Comparison of ENCODE assay signal across 7 cellular contexts in genomic region chr3:168096210-168096795, GRCh38. TPM values are rescaled to one million over a fixed set of nuclear protein-coding genes. Genes with fewer than 3 reads are reported as not detected.
DNase-seq lines count a peak whose midpoint lies in the region; ATAC-seq, FAIRE-seq and TF ChIP-seq lines count a peak whose summit lies in the region.

No MANE protein-coding gene starts in this region.

- H3K27me3 ChIP-seq in IMR-90 (ENCODE audit: control insufficient read depth, insufficient read depth, low read length) = no peaks in the 10 kb centered on the region
- no peaks in the 10 kb centered on the region for H3K27me3 ChIP-seq in OCI-LY1 (ENCODE audit: insufficient read depth, low read length)
- H3K27me3 ChIP-seq in astrocyte (ENCODE audit: insufficient read depth, low read length) = no peaks in the 10 kb centered on the region

- H3K4me1 Mint-ChIP-seq in astrocyte (ENCODE audit: low read depth, unreplicated experiment) (peaks cover 39% of the 10 kb centered on the region), progenitor cell of endocrine pancreas (ENCODE audit: low read depth) (peaks cover 33% of the 10 kb centered on the region)

- dilution Hi-C loops in IMR-90 (cut with HindIII; ENCODE audit: low sequenced_read_pairs, unreplicated experiment) = no loop called here

- peak overlapping the region; percentile 72 for H2BK5ac ChIP-seq in IMR-90 (ENCODE audit: low read depth, low read length, poor library complexity, severe bottlenecking)

- TF ChIP-seq CTCF in IMR-90 (conservative IDR thresholded peaks at IDR 0.05; ENCODE audit: low read depth, low read length) (no peak), OCI-LY1 (IDR thresholded peaks at IDR 0.05; ENCODE audit: low read length) (no peak), astrocyte (IDR thresholded peaks at IDR 0.05; ENCODE audit: insufficient read depth, low read depth, low read length) (no peak), progenitor cell of endocrine pancreas (IDR thresholded peaks at IDR 0.05; ENCODE audit: unreplicated experiment) (no peak)

- H2BK15ac ChIP-seq in IMR-90 (ENCODE audit: low read depth, low read length) = peak overlapping the region; percentile 88; the same call in 1 of the 3 replicates

- intact Hi-C loops in IMR-90 (cut with micrococcal nuclease) (loop anchor here (5.0 kb wide), 2 partner anchors 34 to 174 kb away; no protein-coding TSS in a partner anchor), left ventricle myocardium superior (cut with micrococcal nuclease) (no loop called here)

- H4K8ac ChIP-seq in IMR-90 (ENCODE audit: low read depth in 2 of 2, low read length in 2 of 2) = peak overlapping the region; percentile 52 to 82

- H2BK120ac ChIP-seq in IMR-90 (ENCODE audit: low read depth, low read length) = peak overlapping the region; percentile 76

- peaks cover 0 to 10% of the 10 kb centered on the region in 2 experiments; a peak in 2 of 4 replicates for H3K79me1 ChIP-seq in IMR-90 (ENCODE audit: low read depth in 1 of 2, low read length in 2 of 2)

- no peaks in the 10 kb centered on the region for H3K27me3 Mint-ChIP-seq in astrocyte (ENCODE audit: low read depth, unreplicated experiment)
- no peaks in the 10 kb centered on the region for H3K27me3 Mint-ChIP-seq in progenitor cell of endocrine pancreas

- CTCF ChIA-PET in IMR-90 (lab: Yijun Ruan, JAX) = interaction anchor here (0.6 to 1.4 kb wide), 3 partner anchors 18 to 460 kb away, joined by 3 read pairs; no protein-coding TSS in a partner anchor

- peak overlapping the region; percentile 92 for H3K14ac ChIP-seq in IMR-90 (replicated peaks; ENCODE audit: low read depth, low read length)

- H3K9me3 Mint-ChIP-seq in astrocyte (ENCODE audit: unreplicated experiment) = no peaks in the 10 kb centered on the region
- no peaks in the 10 kb centered on the region for H3K9me3 Mint-ChIP-seq in progenitor cell of endocrine pancreas (ENCODE audit: low read depth)

- H3K4me1 ChIP-seq in IMR-90 (ENCODE audit: control insufficient read depth, insufficient read depth, low read length) (peaks cover 5% of the 10 kb centered on the region), OCI-LY1 (ENCODE audit: insufficient read depth, low read length, severe bottlenecking) (peaks cover 39% of the 10 kb centered on the region), astrocyte (ENCODE audit: insufficient read depth, low read length) (peaks cover 9% of the 10 kb centered on the region)

- H3K18ac ChIP-seq in IMR-90 (ENCODE audit: low read depth, low read length) = peak overlapping the region; percentile 26; the same call in 1 of the 2 replicates

- TF ChIP-seq POLR2A in IMR-90 (IDR thresholded peaks at IDR 0.05; ENCODE audit: low read depth, low read length) = no peak; the same call in 1 of the 2 replicates

- H3K36me3 Mint-ChIP-seq in astrocyte (ENCODE audit: low read depth, unreplicated experiment) = no peaks in the 10 kb centered on the region
- H3K36me3 Mint-ChIP-seq in progenitor cell of endocrine pancreas (ENCODE audit: insufficient read depth) = no peaks in the 10 kb centered on the region

- ATAC-seq in GM21723 (IDR thresholded peaks at IDR 0.05; ENCODE audit: unreplicated experiment) (peak; percentile 0), IMR-90 (ENCODE audit: low read depth) (peak; percentile 42), left ventricle myocardium superior (peak; percentile 43)

- H3K4me3 ChIP-seq in IMR-90 (ENCODE audit: insufficient read depth, low read depth, low read length) (peak overlapping the region; percentile 74), OCI-LY1 (ENCODE audit: low read depth, low read length, poor library complexity, severe bottlenecking) (peak overlapping the region; percentile 72), astrocyte (ENCODE audit: insufficient read depth, low read depth, low read length) (peak overlapping the region; percentile 98)

- peak overlapping the region; percentile 88 for H3K27ac Mint-ChIP-seq in astrocyte (ENCODE audit: unreplicated experiment)
- peak overlapping the region; percentile 96 for H3K27ac Mint-ChIP-seq in progenitor cell of endocrine pancreas

- DNase-seq in GM03348 (ENCODE audit: low spot score) = peak; percentile 84
- peak; percentile 93 for DNase-seq in IMR-90
- peak; percentile 94 for DNase-seq in astrocyte (ENCODE audit: low read depth)
- DNase-seq in left ventricle myocardium superior = peak; percentile 60
- DNase-seq in progenitor cell of endocrine pancreas (ENCODE audit: low spot score, unreplicated experiment) = peak; percentile 29

- BruUV-seq in IMR-90 (replicated peaks; lab: Mats Ljungman, UMichigan) = no TSS peak

- peak overlapping the region; percentile 82 for H3K23ac ChIP-seq in IMR-90 (ENCODE audit: low read depth, low read length)

- peak; percentile 9 for FAIRE-seq in astrocyte (lab: Jason Lieb, UNC)

- H3K9ac ChIP-seq in IMR-90 (ENCODE audit: low read depth, low read length) = peak overlapping the region; percentile 61
- peak overlapping the region; percentile 74 for H3K9ac ChIP-seq in OCI-LY1 (ENCODE audit: low read length)
- peak overlapping the region; percentile 94 for H3K9ac ChIP-seq in astrocyte (ENCODE audit: low read length)

- peak overlapping the region; percentile 60 for H3K27ac ChIP-seq in IMR-90 (ENCODE audit: insufficient read depth, low read length)
- H3K27ac ChIP-seq in OCI-LY1 (ENCODE audit: low read depth, low read length, poor library complexity, severe bottlenecking) = peak overlapping the region; percentile 49
- H3K27ac ChIP-seq in astrocyte (ENCODE audit: low read depth, low read length) = peak overlapping the region; percentile 93

- peak overlapping the region; percentile 76 for H4K91ac ChIP-seq in IMR-90 (ENCODE audit: insufficient read depth, low read depth, low read length)

- peak overlapping the region; percentile 46 for H2AK5ac ChIP-seq in IMR-90 (ENCODE audit: low read depth, low read length)

- H3F3A ChIP-seq in OCI-LY1 (ENCODE audit: insufficient read depth, low read length) = peaks cover 3% of the 10 kb centered on the region; the same call in 1 of the 2 replicates

- peak overlapping the region; percentile 95 for H3K56ac ChIP-seq in IMR-90 (ENCODE audit: extremely low read depth, insufficient read depth, low read length)

- H3K4me2 ChIP-seq in IMR-90 (ENCODE audit: low read depth, low read length) (peak overlapping the region; percentile 99), OCI-LY1 (ENCODE audit: low read length) (peak overlapping the region; percentile 69), astrocyte (ENCODE audit: low read length) (peak overlapping the region; percentile 91)

- no peaks in the 10 kb centered on the region for H3K9me3 ChIP-seq in IMR-90 (ENCODE audit: control insufficient read depth, insufficient read depth, low read length)
- H3K9me3 ChIP-seq in OCI-LY1 (ENCODE audit: low read length) = no peaks in the 10 kb centered on the region
- no peaks in the 10 kb centered on the region for H3K9me3 ChIP-seq in astrocyte (ENCODE audit: insufficient read depth, low read depth, low read length)

- H2BK20ac ChIP-seq in IMR-90 (ENCODE audit: low read depth, low read length) = peak overlapping the region; percentile 30; the same call in 1 of the 2 replicates

- H2AFZ ChIP-seq in IMR-90 (replicated peaks; ENCODE audit: low read length, poor library complexity) (peak overlapping the region; percentile 100), OCI-LY1 (ENCODE audit: low read length) (peak overlapping the region; percentile 1; the same call in 1 of the 2 replicates), astrocyte (ENCODE audit: low read depth, low read length) (peak overlapping the region; percentile 82)

- H3K4ac ChIP-seq in IMR-90 (ENCODE audit: low read depth, low read length) = peak overlapping the region; percentile 79

- WGBS in IMR-90 (ENCODE audit: extremely low coverage in 2 of 2, insufficient read length in 1 of 2), 2 experiments = 0% methylated on average over 2 of the region's 18 CpGs; no CpG with 5 or more reads in 1 of the 2 experiments

- peaks cover 16% of the 10 kb centered on the region; the same call in 1 of the 2 replicates for H4K20me1 ChIP-seq in IMR-90 (ENCODE audit: insufficient read depth, low read length)
- no peaks in the 10 kb centered on the region for H4K20me1 ChIP-seq in OCI-LY1 (ENCODE audit: insufficient read depth, low read length)
- H4K20me1 ChIP-seq in astrocyte (ENCODE audit: insufficient read depth, low read length) = peaks cover 34% of the 10 kb centered on the region

- H2AK9ac ChIP-seq in IMR-90 (replicated peaks; ENCODE audit: low read depth, low read length, poor library complexity) = peak overlapping the region; percentile 93

- no peaks in the 10 kb centered on the region; the same call in 1 of the 2 replicates for H3K36me3 ChIP-seq in IMR-90 (ENCODE audit: control insufficient read depth, insufficient read depth, low read length)
- no peaks in the 10 kb centered on the region for H3K36me3 ChIP-seq in OCI-LY1 (ENCODE audit: insufficient read depth, low read length)
- H3K36me3 ChIP-seq in astrocyte (ENCODE audit: insufficient read depth, low read length) = no peaks in the 10 kb centered on the region

- H4K5ac ChIP-seq in IMR-90 (ENCODE audit: low read depth, low read length) = peak overlapping the region; percentile 31; the same call in 1 of the 2 replicates

- POLR2A ChIA-PET in IMR-90 (lab: Charles Lee; ENCODE audit: unreplicated experiment) = no interaction called here

- no peaks in the 10 kb centered on the region for H3K9me1 ChIP-seq in IMR-90 (ENCODE audit: insufficient read depth, low read length)

- in situ Hi-C loops in IMR-90 (cut with MboI; ENCODE audit: low sequenced_read_pairs) = loop anchor here (25.0 kb wide), 2 partner anchors 1016 to 1666 kb away; partner anchors contain the start of genes ACTRT3, MYNN and TERC

- TF ChIP-seq RAD21 in IMR-90 (IDR thresholded peaks at IDR 0.05; ENCODE audit: low read length) = no peak

- peak overlapping the region; percentile 88 for H3K4me3 Mint-ChIP-seq in astrocyte (ENCODE audit: unreplicated experiment)
- H3K4me3 Mint-ChIP-seq in progenitor cell of endocrine pancreas (ENCODE audit: low read depth) = peak overlapping the region; percentile 83

- peaks cover 31% of the 10 kb centered on the region for H3K79me2 ChIP-seq in OCI-LY1 (ENCODE audit: insufficient read depth, low read length)
- peaks cover 38% of the 10 kb centered on the region for H3K79me2 ChIP-seq in astrocyte (ENCODE audit: insufficient read depth, low read length)

- H3K9me2 ChIP-seq in OCI-LY1 (ENCODE audit: low read depth, low read length) = no peaks in the 10 kb centered on the region

TF ChIP-seq in IMR-90, 13 proteins besides CTCF, POLR2A, EP300 and RAD21 (continues in another document):
- TF ChIP-seq MXI1 (IDR thresholded peaks at IDR 0.05; ENCODE audit: borderline replicate concordance, low read depth, low read length) (peak; percentile 92; the same call in 1 of the 2 replicates), BHLHE40 (IDR thresholded peaks at IDR 0.05; ENCODE audit: low read depth, low read length) (peak; percentile 73)

RNA-seq across cellular contexts. Expression of gene GOLIM4, which starts 0.6 kb away (rescaled TPM):
- total RNA-seq in IMR-90 (2012; rRNA removed) (71.2 and 90.0 TPM in 2 replicates), astrocyte (51.5 and 53.7 TPM in 2 replicates), left ventricle myocardium superior (63.2 TPM), progenitor cell of endocrine pancreas (38.7 and 41.8 TPM in 2 replicates)
- polyA plus RNA-seq in IMR-90 (2012; rRNA removed) = 44.6 and 48.8 TPM in 2 replicates
- 19.4 and 19.5 TPM in 2 replicates for polyA plus RNA-seq in IMR-90 (2012; cell fraction: cytosol; rRNA removed)
- 11.1 and 19.3 TPM in 2 replicates for polyA plus RNA-seq in IMR-90 (2012; cell fraction: nucleus; rRNA removed; ENCODE audit: low replicate concordance)

Comparison
In these comparisons a context has a peak if more than half of its experiments do, and no peak if none do; other contexts are left out.
1. Peak in every context shown above with its lines: DNase-seq, ATAC-seq, H3K4me3 ChIP-seq and H3K27ac ChIP-seq.
2. DNase-seq: peak in every context shown above with its lines; median percentile 94 in astrocyte; 93 in IMR-90; 84 in GM03348; 60 in left ventricle myocardium superior; 29 in progenitor cell of endocrine pancreas.
3. H2AFZ ChIP-seq: peak in every context shown above with its lines; median percentile 100 in IMR-90; 82 in astrocyte; 1 in OCI-LY1.